28 cellular contexts compared by ENCODE assay signal in the genomic region with DNA sequence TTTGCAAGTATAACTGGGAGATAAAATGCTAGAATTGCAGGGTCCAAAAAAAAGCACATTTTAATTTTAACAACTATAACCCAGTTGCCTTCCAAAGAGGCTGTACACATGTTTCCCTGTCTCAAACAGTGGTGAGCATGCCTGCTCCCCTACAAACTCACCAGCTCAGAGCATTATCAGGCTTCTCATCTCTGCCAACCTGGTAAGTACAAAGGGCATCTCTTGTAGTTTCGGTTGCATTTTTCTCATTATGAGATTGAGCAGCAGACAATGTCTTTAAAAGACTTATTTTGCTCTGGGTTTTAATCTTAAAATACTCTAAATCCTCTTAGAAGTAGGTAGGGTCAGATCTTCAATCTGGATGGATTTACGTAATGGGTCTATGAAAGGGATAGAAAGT.
"Had no signal": no experiment of that assay in that cellular context is flagged by ENCODE, and none has a peak within 500 bp of the region (broad histone marks: within the 10 kb centered on the region; RNA-seq: fewer than 3 reads in every experiment).

No MANE protein-coding gene starts in this region.

- H3K27me3 ChIP-seq: foreskin keratinocyte, right lobe of liver, tibial nerve, vagina had no signal

- ATAC-seq: activated CD4-positive, alpha-beta T cell treated with anti-CD3 and anti-CD28 coated beads for 36 hours; activated naive CD4-positive, alpha-beta T cell treated with anti-CD3 and anti-CD28 coated beads, Interleukin-2, amount 50 U/mL, for 72 hours; activated T-helper 17 cell treated with anti-CD3 and anti-CD28 coated beads, Interleukin-2, amount 50 U/mL, for 72 hours; foreskin keratinocyte; left ventricle myocardium superior; mucosa of descending colon; stimulated activated effector memory CD8-positive, alpha-beta T cell treated with anti-CD3 and anti-CD28 coated beads, Interleukin-12 subunit alpha, Interleukin-12 subunit beta, amount 100 ng/mL, for 72 hours; stimulated activated naive CD8-positive, alpha-beta T cell treated with anti-CD3 and anti-CD28 coated beads, Interleukin-15, amount 100 ng/mL, for 72 hours had no signal

- H3K9me3 Mint-ChIP-seq: activated B cell treated with CpG ODN at 0.5 μM for 24 hours; activated naive CD4-positive, alpha-beta T cell treated with anti-CD3 and anti-CD28 coated beads, Interleukin-2, amount 50 U/mL, for 72 hours; activated T-helper 17 cell treated with anti-CD3 and anti-CD28 coated beads, Interleukin-2, amount 50 U/mL, for 72 hours; dendritic cell treated with granulocyte-macrophage colony-stimulating factor and Interleukin-4, amounts not matched to agents 40 ng/mL and 50 ng/mL, for 4 days; stimulated activated naive CD8-positive, alpha-beta T cell treated with anti-CD3 and anti-CD28 coated beads, Interleukin-15, amount 100 ng/mL, for 72 hours had no signal

- H3K27ac Mint-ChIP-seq: activated B cell treated with CpG ODN at 0.5 μM for 24 hours; activated CD4-positive, alpha-beta T cell treated with anti-CD3 and anti-CD28 coated beads for 36 hours; activated naive CD4-positive, alpha-beta T cell treated with anti-CD3 and anti-CD28 coated beads, Interleukin-2, amount 50 U/mL, for 72 hours; activated T-cell treated with anti-CD3 and anti-CD28 coated beads, Interleukin-2, amount 50 U/mL, for 24 hours; activated T-helper 17 cell treated with anti-CD3 and anti-CD28 coated beads, Interleukin-2, amount 50 U/mL, for 72 hours; dendritic cell treated with granulocyte-macrophage colony-stimulating factor and Interleukin-4, amounts not matched to agents 40 ng/mL and 50 ng/mL, for 4 days; memory B cell; stimulated activated effector memory CD8-positive, alpha-beta T cell treated with anti-CD3 and anti-CD28 coated beads, Interleukin-12 subunit alpha, Interleukin-12 subunit beta, amount 100 ng/mL, for 72 hours; stimulated activated naive CD8-positive, alpha-beta T cell treated with anti-CD3 and anti-CD28 coated beads, Interleukin-15, amount 100 ng/mL, for 72 hours had no signal

- DNase-seq: activated B cell treated with CpG ODN at 0.5 μM for 24 hours; activated CD4-positive, alpha-beta T cell treated with anti-CD3 and anti-CD28 coated beads for 36 hours; activated CD4-positive, alpha-beta T cell treated with anti-CD3 and anti-CD28 coated beads, Interleukin-2, amount 50 U/mL, for 4 hours; activated CD8-positive, alpha-beta memory T cell treated with anti-CD3 and anti-CD28 coated beads for 24 hours; activated CD8-positive, alpha-beta memory T cell treated with anti-CD3 and anti-CD28 coated beads, Interleukin-2, amount 50 U/mL, for 4 hours; activated T-cell treated with anti-CD3 and anti-CD28 coated beads, Interleukin-2, amount 50 U/mL, for 24 hours; aorta; caudate nucleus; effector CD8-positive, alpha-beta T cell; foreskin keratinocyte; hippocampal formation; kidney glomerular epithelial cell; left ventricle myocardium superior; mucosa of descending colon; nucleus accumbens; right lobe of liver; stimulated activated CD4-positive, alpha-beta T cell treated with anti-CD3 and anti-CD28 coated beads, Interleukin-2, amount 100 ng/mL, for 24 hours; stimulated activated naive CD8-positive, alpha-beta T cell treated with anti-CD3 and anti-CD28 coated beads, Interleukin-15, amount 100 ng/mL, for 72 hours; T-helper 9 cell had no signal

- H3K4me3 Mint-ChIP-seq: activated B cell treated with CpG ODN at 0.5 μM for 24 hours; activated CD4-positive, alpha-beta T cell treated with anti-CD3 and anti-CD28 coated beads for 36 hours; activated T-cell treated with anti-CD3 and anti-CD28 coated beads, Interleukin-2, amount 50 U/mL, for 24 hours; activated T-helper 17 cell treated with anti-CD3 and anti-CD28 coated beads, Interleukin-2, amount 50 U/mL, for 72 hours; brain; dendritic cell treated with granulocyte-macrophage colony-stimulating factor and Interleukin-4, amounts not matched to agents 40 ng/mL and 50 ng/mL, for 4 days; memory B cell; stimulated activated effector memory CD8-positive, alpha-beta T cell treated with anti-CD3 and anti-CD28 coated beads, Interleukin-12 subunit alpha, Interleukin-12 subunit beta, amount 100 ng/mL, for 72 hours; stimulated activated naive CD8-positive, alpha-beta T cell treated with anti-CD3 and anti-CD28 coated beads, Interleukin-15, amount 100 ng/mL, for 72 hours had no signal

- H3K9me3 ChIP-seq: mucosa of descending colon, right lobe of liver, vagina had no signal

- H3K36me3 Mint-ChIP-seq: activated naive CD4-positive, alpha-beta T cell treated with anti-CD3 and anti-CD28 coated beads, Interleukin-2, amount 50 U/mL, for 72 hours; brain; memory B cell; stimulated activated effector memory CD8-positive, alpha-beta T cell treated with anti-CD3 and anti-CD28 coated beads, Interleukin-12 subunit alpha, Interleukin-12 subunit beta, amount 100 ng/mL, for 72 hours had no signal

- H3K4me3 ChIP-seq: mucosa of descending colon, right lobe of liver, skin epidermis, tibial nerve, vagina had no signal

- H3K4me1 ChIP-seq: foreskin keratinocyte, right lobe of liver, tibial nerve, vagina had no signal

- H3K4me1 Mint-ChIP-seq: activated B cell treated with CpG ODN at 0.5 μM for 24 hours; activated CD4-positive, alpha-beta T cell treated with anti-CD3 and anti-CD28 coated beads for 36 hours; activated T-helper 17 cell treated with anti-CD3 and anti-CD28 coated beads, Interleukin-2, amount 50 U/mL, for 72 hours; memory B cell; stimulated activated effector memory CD8-positive, alpha-beta T cell treated with anti-CD3 and anti-CD28 coated beads, Interleukin-12 subunit alpha, Interleukin-12 subunit beta, amount 100 ng/mL, for 72 hours; stimulated activated naive CD8-positive, alpha-beta T cell treated with anti-CD3 and anti-CD28 coated beads, Interleukin-15, amount 100 ng/mL, for 72 hours had no signal

- H3K27me3 Mint-ChIP-seq: activated B cell treated with CpG ODN at 0.5 μM for 24 hours; activated CD4-positive, alpha-beta T cell treated with anti-CD3 and anti-CD28 coated beads for 36 hours had no signal

- H3K27ac ChIP-seq: foreskin keratinocyte, right lobe of liver, skin epidermis, tibial nerve, vagina had no signal

- H3K36me3 ChIP-seq: right lobe of liver, tibial nerve, vagina had no signal
